In the genomic region with DNA sequence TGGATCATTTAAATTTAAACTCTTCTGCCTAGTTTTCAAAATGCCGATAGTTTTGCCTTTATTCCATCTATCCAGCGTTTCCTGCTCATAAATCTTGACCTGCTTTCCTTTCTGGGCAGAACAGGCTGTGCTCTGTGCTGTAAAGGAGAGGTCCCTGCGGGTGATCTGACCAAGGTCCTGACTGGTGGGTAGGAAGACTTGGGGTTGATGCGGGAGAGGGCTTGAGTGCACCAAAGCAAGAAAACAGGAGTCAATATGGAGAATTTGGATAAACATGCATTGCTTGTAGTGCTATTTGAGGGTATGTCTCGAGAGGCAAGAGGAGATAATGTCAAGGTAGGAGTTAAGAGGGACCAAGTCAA, we compare ENCODE assay signal across 16 cellular contexts.
DNase-seq lines count a peak whose midpoint lies in the region; ATAC-seq and TF ChIP-seq lines count a peak whose summit lies in the region.
"Had no signal": no experiment of that assay in that cellular context is flagged by ENCODE, and none has a peak within 500 bp of the region (broad histone marks: within the 10 kb centered on the region; RNA-seq: fewer than 3 reads in every experiment).

No MANE protein-coding gene starts in this region.

- no peak overlapping the region for H3K4me3 Mint-ChIP-seq in natural killer cell treated with Interleukin-12 subunit alpha and Interleukin-12 subunit beta and Interleukin-15 and Interleukin-18, amount 100 ng/mL, for 72 hours
- H3K4me3 Mint-ChIP-seq in natural killer cell, result no peak overlapping the region
- H3K4me3 Mint-ChIP-seq in stimulated activated naive B cell treated with anti-CD40 and anti-IgM and Interleukin-4, amounts not matched to agents 10 μg/mL and 1 μg/mL and 100 μg/mL, for 72 hours, result peak overlapping the region; percentile 8 to 28
- H3K4me3 Mint-ChIP-seq: activated CD8-positive, alpha-beta T cell treated with anti-CD3 and anti-CD28 coated beads, Interleukin-2, amount 10 ng/mL, durations not matched to agents 7 days and 5 days had no signal

- TF ChIP-seq CTCF in natural killer cell (IDR thresholded peaks at IDR 0.05), result no peak
- no peak for TF ChIP-seq CTCF in OCI-LY1 (IDR thresholded peaks at IDR 0.05; ENCODE audit: low read length)

- H3K79me2 ChIP-seq in OCI-LY1 (ENCODE audit: insufficient read depth, low read length), result no peaks in the 10 kb centered on the region

- H3K4me3 ChIP-seq in OCI-LY1 (ENCODE audit: low read depth, low read length, poor library complexity, severe bottlenecking), result no peak overlapping the region
- H3K4me3 ChIP-seq: A549, lower lobe of right lung, Peyer's patch had no signal

- peak overlapping the region; percentile 62 to 74 for H3K27ac Mint-ChIP-seq in natural killer cell treated with Interleukin-12 subunit alpha and Interleukin-12 subunit beta and Interleukin-15 and Interleukin-18, amount 100 ng/mL, for 72 hours
- H3K27ac Mint-ChIP-seq in natural killer cell, result no peak overlapping the region
- no peak overlapping the region for H3K27ac Mint-ChIP-seq in stimulated activated naive B cell treated with anti-CD40 and anti-IgM and Interleukin-4, amounts not matched to agents 10 μg/mL and 1 μg/mL and 100 μg/mL, for 72 hours
- H3K27ac Mint-ChIP-seq: activated CD8-positive, alpha-beta T cell treated with anti-CD3 and anti-CD28 coated beads, Interleukin-2, amount 10 ng/mL, durations not matched to agents 7 days and 5 days had no signal

- H3K36me3 ChIP-seq in OCI-LY1 (ENCODE audit: insufficient read depth, low read length), result no peaks in the 10 kb centered on the region; the same call in 1 of the 2 replicates
- H3K36me3 ChIP-seq: lower lobe of right lung, Peyer's patch had no signal

- no peak for ATAC-seq in natural killer cell treated with Interleukin-12 subunit alpha and Interleukin-12 subunit beta and Interleukin-15 and Interleukin-18, amount 100 ng/mL, for 72 hours
- ATAC-seq in natural killer cell, result no peak
- ATAC-seq in HG02840 (IDR thresholded peaks at IDR 0.05; ENCODE audit: low FRiP score, unreplicated experiment), result peak; percentile 0
- no peak for ATAC-seq in stimulated activated naive B cell treated with anti-CD40 and anti-IgM and Interleukin-4, amounts not matched to agents 10 μg/mL and 1 μg/mL and 100 μg/mL, for 72 hours (replicated peaks)
- ATAC-seq: A549; activated CD8-positive, alpha-beta T cell treated with anti-CD3 and anti-CD28 coated beads, Interleukin-2, amount 10 ng/mL, durations not matched to agents 7 days and 5 days had no signal

- H3K27ac ChIP-seq in OCI-LY1 (ENCODE audit: low read depth, low read length, poor library complexity, severe bottlenecking), result peak overlapping the region; percentile 86
- H3K27ac ChIP-seq: A549, lower lobe of right lung, Peyer's patch had no signal

- H2AFZ ChIP-seq in OCI-LY1 (ENCODE audit: low read length), result no peak overlapping the region

- no peaks in the 10 kb centered on the region for H3K9me2 ChIP-seq in OCI-LY1 (ENCODE audit: low read depth, low read length)

- peaks cover 0 to 4% of the 10 kb centered on the region in 2 donors for H3K27me3 Mint-ChIP-seq in natural killer cell treated with Interleukin-12 subunit alpha and Interleukin-12 subunit beta and Interleukin-15 and Interleukin-18, amount 100 ng/mL, for 72 hours
- peaks cover 0 to 4% of the 10 kb centered on the region in 2 donors for H3K27me3 Mint-ChIP-seq in natural killer cell (ENCODE audit: low read depth in 2 of 2)
- H3K27me3 Mint-ChIP-seq in stimulated activated naive B cell treated with anti-CD40 and anti-IgM and Interleukin-4, amounts not matched to agents 10 μg/mL and 1 μg/mL and 100 μg/mL, for 72 hours, result peaks cover 19 to 31% of the 10 kb centered on the region in 2 donors

- peaks cover 4 to 14% of the 10 kb centered on the region in 2 donors for H3K4me1 Mint-ChIP-seq in natural killer cell treated with Interleukin-12 subunit alpha and Interleukin-12 subunit beta and Interleukin-15 and Interleukin-18, amount 100 ng/mL, for 72 hours (ENCODE audit: low read depth in 2 of 2)
- H3K4me1 Mint-ChIP-seq in natural killer cell, result peaks cover 0 to 8% of the 10 kb centered on the region in 2 donors
- peaks cover 23 to 42% of the 10 kb centered on the region in 2 donors for H3K4me1 Mint-ChIP-seq in stimulated activated naive B cell treated with anti-CD40 and anti-IgM and Interleukin-4, amounts not matched to agents 10 μg/mL and 1 μg/mL and 100 μg/mL, for 72 hours

- no peaks in the 10 kb centered on the region for H3F3A ChIP-seq in OCI-LY1 (ENCODE audit: insufficient read depth, low read length)

- H3K36me3 Mint-ChIP-seq in natural killer cell treated with Interleukin-12 subunit alpha and Interleukin-12 subunit beta and Interleukin-15 and Interleukin-18, amount 100 ng/mL, for 72 hours, result no peaks in the 10 kb centered on the region
- no peaks in the 10 kb centered on the region for H3K36me3 Mint-ChIP-seq in natural killer cell
- H3K36me3 Mint-ChIP-seq in stimulated activated naive B cell treated with anti-CD40 and anti-IgM and Interleukin-4, amounts not matched to agents 10 μg/mL and 1 μg/mL and 100 μg/mL, for 72 hours, result no peaks in the 10 kb centered on the region

- intact Hi-C loops in natural killer cell (cut with micrococcal nuclease), result no loop called here

- H3K4me1 ChIP-seq in OCI-LY1 (ENCODE audit: insufficient read depth, low read length, severe bottlenecking), result peaks cover 41% of the 10 kb centered on the region
- H3K4me1 ChIP-seq: Peyer's patch had no signal

- H4K20me1 ChIP-seq in OCI-LY1 (ENCODE audit: insufficient read depth, low read length), result no peaks in the 10 kb centered on the region

- no peak for DNase-seq in natural killer cell treated with Interleukin-12 subunit alpha and Interleukin-12 subunit beta and Interleukin-15 and Interleukin-18, amount 100 ng/mL, for 72 hours (ENCODE audit: low spot score)
- DNase-seq in natural killer cell (no peak), amniotic stem cell (lab: John Stamatoyannopoulos, UW) (no peak), NCI-H2227 (lab: John Stamatoyannopoulos, UW; ENCODE audit: unreplicated experiment) (no peak), pons (ENCODE audit: low spot score) (no peak)
- DNase-seq in stimulated activated naive B cell treated with anti-CD40 and anti-IgM and Interleukin-4, amounts not matched to agents 10 μg/mL and 1 μg/mL and 100 μg/mL, for 72 hours, result no peak
- DNase-seq: activated CD8-positive, alpha-beta T cell treated with anti-CD3 and anti-CD28 coated beads, Interleukin-2, amount 10 ng/mL, durations not matched to agents 7 days and 5 days; activated naive CD4-positive, alpha-beta T cell treated with anti-CD3 and anti-CD28 coated beads, Interleukin-2, amount 50 U/mL, for 16 hours; DMS153; lower lobe of right lung; NCI-H2227 treated with DMSO at 0.1 percent for 48 hours; Peyer's patch had no signal

- 0 out of 2 replicates have a peak overlapping the region, but pooled peaks have one; percentile 33 for H3K4me2 ChIP-seq in OCI-LY1 (ENCODE audit: low read length)
- H3K4me2 ChIP-seq: A549 had no signal

- no peaks in the 10 kb centered on the region for H3K27me3 ChIP-seq in OCI-LY1 (ENCODE audit: insufficient read depth, low read length)
- H3K27me3 ChIP-seq: Peyer's patch had no signal

- H3K9me3 ChIP-seq in OCI-LY1 (ENCODE audit: low read length), result no peaks in the 10 kb centered on the region
- H3K9me3 ChIP-seq: A549, lower lobe of right lung, Peyer's patch had no signal

- H3K9me3 Mint-ChIP-seq in natural killer cell treated with Interleukin-12 subunit alpha and Interleukin-12 subunit beta and Interleukin-15 and Interleukin-18, amount 100 ng/mL, for 72 hours, result no peaks in the 10 kb centered on the region
- H3K9me3 Mint-ChIP-seq in natural killer cell, result no peaks in the 10 kb centered on the region
- H3K9me3 Mint-ChIP-seq in stimulated activated naive B cell treated with anti-CD40 and anti-IgM and Interleukin-4, amounts not matched to agents 10 μg/mL and 1 μg/mL and 100 μg/mL, for 72 hours, result peaks cover 0 to 4% of the 10 kb centered on the region in 2 donors
- H3K9me3 Mint-ChIP-seq: T-helper 2 cell treated with Interferon-gamma antibody and Interleukin-4, amounts not matched to agents 5 μg/mL and 100 μg/mL, for 36 hours had no signal

- no peak overlapping the region for H3K9ac ChIP-seq in OCI-LY1 (ENCODE audit: low read length)

Comparison
In these comparisons a context has a peak if more than half of its experiments do, and no peak if none do; other contexts are left out.
1. H3K27ac Mint-ChIP-seq: peak in natural killer cell treated with Interleukin-12 subunit alpha and Interleukin-12 subunit beta and Interleukin-15 and Interleukin-18, amount 100 ng/mL, for 72 hours (2 of 2); none in natural killer cell (0 of 2) and stimulated activated naive B cell treated with anti-CD40 and anti-IgM and Interleukin-4, amounts not matched to agents 10 μg/mL and 1 μg/mL and 100 μg/mL, for 72 hours (single experiment).
2. H3K4me3 Mint-ChIP-seq: peak in stimulated activated naive B cell treated with anti-CD40 and anti-IgM and Interleukin-4, amounts not matched to agents 10 μg/mL and 1 μg/mL and 100 μg/mL, for 72 hours (2 of 2); none in natural killer cell treated with Interleukin-12 subunit alpha and Interleukin-12 subunit beta and Interleukin-15 and Interleukin-18, amount 100 ng/mL, for 72 hours (single experiment) and natural killer cell (single experiment).